Comparison of ENCODE assay signal across 1 cellular context in the genomic region with DNA sequence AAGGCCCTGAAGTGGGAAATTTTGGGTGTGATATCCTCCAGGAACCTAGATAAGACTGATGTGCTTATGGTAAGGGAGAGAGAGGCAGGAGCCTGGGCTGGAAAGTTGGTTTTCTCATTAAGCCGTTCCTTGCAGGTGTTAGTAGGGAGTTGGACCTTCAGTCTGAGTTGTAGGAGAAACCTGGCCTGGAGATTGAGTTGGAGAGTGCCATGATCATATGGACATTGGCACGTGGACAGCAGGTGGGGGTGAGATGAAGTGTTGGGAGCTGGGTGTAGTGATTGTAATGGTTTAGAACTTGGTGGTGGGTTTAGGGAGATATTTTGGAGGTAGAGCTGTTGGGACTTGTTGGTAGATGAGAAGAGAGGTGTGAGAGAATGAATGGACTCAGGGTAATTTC.
TF ChIP-seq lines count a peak whose summit lies in the region.

No MANE protein-coding gene starts in this region.

TF ChIP-seq in IMR-90, 13 proteins besides CTCF, POLR2A, EP300 and RAD21:
- TF ChIP-seq RFX5 (IDR thresholded peaks at IDR 0.05; ENCODE audit: low read depth, low read length): no peak
- no peak for TF ChIP-seq BHLHE40 (IDR thresholded peaks at IDR 0.05; ENCODE audit: low read depth, low read length)
- no peak for TF ChIP-seq MAZ (IDR thresholded peaks at IDR 0.05; ENCODE audit: borderline replicate concordance, low read depth, low read length)
- TF ChIP-seq RCOR1 (IDR thresholded peaks at IDR 0.05; ENCODE audit: insufficient replicate concordance, low read length): no peak
- no peak for TF ChIP-seq MAFK (IDR thresholded peaks at IDR 0.05; ENCODE audit: low read depth, low read length)
- TF ChIP-seq MXI1 (IDR thresholded peaks at IDR 0.05; ENCODE audit: borderline replicate concordance, low read depth, low read length): no peak
- no peak for TF ChIP-seq CEBPB (IDR thresholded peaks at IDR 0.05; ENCODE audit: low read depth, low read length)
- no peak for TF ChIP-seq FOS (IDR thresholded peaks at IDR 0.05; ENCODE audit: low read depth, low read length)
- no peak for TF ChIP-seq USF2 (IDR thresholded peaks at IDR 0.05; ENCODE audit: low read depth, low read length)
- TF ChIP-seq CHD1 (IDR thresholded peaks at IDR 0.05; ENCODE audit: low read depth, low read length): no peak
- TF ChIP-seq ELK1 (IDR thresholded peaks at IDR 0.05; ENCODE audit: borderline replicate concordance, low read depth, low read length): no peak
- no peak for TF ChIP-seq SMC3 (IDR thresholded peaks at IDR 0.05; ENCODE audit: low read depth, low read length)
- no peak for TF ChIP-seq NFE2L2 (IDR thresholded peaks at IDR 0.05; ENCODE audit: low read depth, low read length)
